Comparison of ENCODE assay signal across 1 cellular context in the genomic region with DNA sequence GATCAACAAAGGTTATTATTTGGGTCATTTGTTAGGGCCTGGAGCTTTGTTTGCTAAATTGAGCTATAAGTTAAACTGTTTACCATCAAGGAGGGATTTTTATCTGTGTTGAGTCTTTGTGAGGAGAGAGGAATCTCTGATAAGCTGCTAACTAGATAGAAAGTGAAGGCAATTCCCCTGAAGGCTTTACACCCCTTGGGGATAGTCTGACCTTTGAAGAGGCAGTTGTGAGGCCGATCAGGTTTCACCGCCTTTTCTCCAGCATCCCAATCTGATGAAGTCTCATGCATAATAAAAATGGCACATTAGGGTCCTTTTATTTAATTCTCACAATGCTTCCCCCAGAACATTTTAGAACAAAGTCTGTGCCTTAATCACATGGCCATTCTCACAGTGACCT.
TF ChIP-seq lines count a peak whose summit lies in the region.

No MANE protein-coding gene starts in this region.

TF ChIP-seq in SK-N-SH treated with all-trans-retinoic acid at 6 μM for 48 hours, 23 proteins besides CTCF, POLR2A, EP300 and RAD21 (continued from another document):
- TF ChIP-seq CREB5 (CRISPR knock-in tag; IDR thresholded peaks at IDR 0.05; ENCODE audit: low read depth) (no peak), RARB (CRISPR knock-in tag; IDR thresholded peaks at IDR 0.05) (no peak), ZNF8 (CRISPR knock-in tag; IDR thresholded peaks at IDR 0.05) (no peak), ESRRG (CRISPR knock-in tag; IDR thresholded peaks at IDR 0.05) (no peak), GLIS3 (CRISPR knock-in tag; IDR thresholded peaks at IDR 0.05) (no peak), TOX (CRISPR knock-in tag; IDR thresholded peaks at IDR 0.05; ENCODE audit: borderline replicate concordance) (no peak), TCF4 (CRISPR knock-in tag; IDR thresholded peaks at IDR 0.05; ENCODE audit: borderline replicate concordance) (no peak), ZNF70 (CRISPR knock-in tag; IDR thresholded peaks at IDR 0.05) (no peak), OSR1 (CRISPR knock-in tag; IDR thresholded peaks at IDR 0.05) (no peak), ISL1 (CRISPR knock-in tag; IDR thresholded peaks at IDR 0.05) (no peak), POU6F1 (CRISPR knock-in tag; IDR thresholded peaks at IDR 0.05; ENCODE audit: borderline replicate concordance, low read depth) (no peak), BACH2 (CRISPR knock-in tag; IDR thresholded peaks at IDR 0.05; ENCODE audit: borderline replicate concordance) (no peak), ZC3H10 (CRISPR knock-in tag; IDR thresholded peaks at IDR 0.05) (no peak)
TF ChIP-seq in SK-N-SH treated with all-trans-retinoic acid at 6 μM for 48 hours: peak in this region for 0.
